In genomic region chr7:37504791-37505190, GRCh38 we compare ENCODE assay signal across 15 cellular contexts. TPM values are rescaled to one million over a fixed set of nuclear protein-coding genes. Genes with fewer than 3 reads are reported as not detected.
A peak's percentile ranks its signal among the peaks of the same experiment; 100 is the strongest.
DNase-seq lines count a peak whose midpoint lies in the region; TF ChIP-seq lines count a peak whose summit lies in the region.
"Had no signal": no experiment of that assay in that cellular context is flagged by ENCODE, and none has a peak within 500 bp of the region (broad histone marks: within the 10 kb centered on the region; RNA-seq: fewer than 3 reads in every experiment).

No MANE protein-coding gene starts in this region.

- H3K9me3 ChIP-seq in esophagus muscularis mucosa (no peaks in the 10 kb centered on the region), neuronal stem cell (replicated peaks in 1 of 2; ENCODE audit: control insufficient read depth in 2 of 2, insufficient read depth in 1 of 2, low read depth in 1 of 2, low read length in 2 of 2) (no peaks in the 10 kb centered on the region), thyroid gland (no peaks in the 10 kb centered on the region)

- H3K36me3 ChIP-seq in esophagus muscularis mucosa: no peaks in the 10 kb centered on the region
- no peaks in the 10 kb centered on the region for H3K36me3 ChIP-seq in neuronal stem cell (replicated peaks in 1 of 2; ENCODE audit: control insufficient read depth in 2 of 2, insufficient read depth in 2 of 2, low read length in 2 of 2)
- H3K36me3 ChIP-seq in thyroid gland: no peaks in the 10 kb centered on the region

- no peak overlapping the region for H3K4me2 ChIP-seq in neuronal stem cell (ENCODE audit: insufficient read depth, low read length, poor library complexity, severe bottlenecking)

- no peak overlapping the region for H3K27ac Mint-ChIP-seq in glutamatergic neuron (ENCODE audit: unreplicated experiment)

- H2AK5ac ChIP-seq in neuronal stem cell (ENCODE audit: low read depth, low read length): no peak overlapping the region

- no peak overlapping the region for H3K4me3 Mint-ChIP-seq in glutamatergic neuron (ENCODE audit: unreplicated experiment)
- H3K4me3 Mint-ChIP-seq: CD8-positive, alpha-beta memory T cell had no signal

- no peak overlapping the region for H3K14ac ChIP-seq in neuronal stem cell (ENCODE audit: low read length)

- H3K79me1 ChIP-seq in neuronal stem cell (ENCODE audit: low read depth, low read length): no peaks in the 10 kb centered on the region

- no peak overlapping the region for H3K23ac ChIP-seq in neuronal stem cell (ENCODE audit: low read depth, low read length, poor library complexity)

- H3K27me3 ChIP-seq in esophagus muscularis mucosa: no peaks in the 10 kb centered on the region
- no peaks in the 10 kb centered on the region for H3K27me3 ChIP-seq in neuronal stem cell (ENCODE audit: control insufficient read depth in 3 of 3, insufficient read depth in 3 of 3, low read depth in 1 of 3, low read length in 3 of 3)
- H3K27me3 ChIP-seq in thyroid gland: no peaks in the 10 kb centered on the region

- peaks cover 3% of the 10 kb centered on the region for H3K4me1 Mint-ChIP-seq in glutamatergic neuron (ENCODE audit: low read depth, unreplicated experiment)
- H3K4me1 Mint-ChIP-seq: CD8-positive, alpha-beta memory T cell had no signal

- TF ChIP-seq CTCF in esophagus muscularis mucosa (IDR thresholded peaks at IDR 0.05) (no peak), thyroid gland (IDR thresholded peaks at IDR 0.05) (no peak), glutamatergic neuron (IDR thresholded peaks at IDR 0.05; ENCODE audit: partially characterized antibody, unreplicated experiment) (no peak)

- DNase-seq in esophagus muscularis mucosa (ENCODE audit: extremely low spot score) (peak; percentile 47), neuronal stem cell (ENCODE audit: low spot score) (no peak), thyroid gland (no peak), NCI-H2227 treated with DMSO at 0.1 percent for 48 hours (lab: John Stamatoyannopoulos, UW) (no peak), glutamatergic neuron (no peak), iPS-NIHi7 (ENCODE audit: extremely low spot score) (no peak)
- DNase-seq: CD8-positive, alpha-beta memory T cell; KG1; NCI-H1105 treated with DMSO at 0.1 percent for 48 hours; NCI-H1694; NCI-H2081 treated with DMSO at 0.1 percent for 48 hours; NCI-H510A; NCI-H748 treated with DMSO at 0.1 percent for 48 hours; SHP77 had no signal

- no peak overlapping the region for H2BK12ac ChIP-seq in neuronal stem cell (ENCODE audit: low read length)

- no peak overlapping the region for H2BK5ac ChIP-seq in neuronal stem cell (ENCODE audit: low read length)

- no peak overlapping the region for H2BK120ac ChIP-seq in neuronal stem cell (ENCODE audit: low read depth, low read length)

- no peak for TF ChIP-seq EP300 in esophagus muscularis mucosa (IDR thresholded peaks at IDR 0.05)

- H2AFZ ChIP-seq in neuronal stem cell (ENCODE audit: low read length): peak overlapping the region; percentile 75

- H3K4me1 ChIP-seq in esophagus muscularis mucosa: peaks cover 0 to 5% (median 0%) of the 10 kb centered on the region in 4 donors
- peaks cover 2 to 5% of the 10 kb centered on the region in 2 donors for H3K4me1 ChIP-seq in neuronal stem cell (ENCODE audit: control insufficient read depth in 2 of 2, insufficient read depth in 1 of 2, low read depth in 1 of 2, low read length in 2 of 2)
- peaks cover 30 to 34% of the 10 kb centered on the region in 2 donors for H3K4me1 ChIP-seq in thyroid gland

- H3K4me3 ChIP-seq in esophagus muscularis mucosa (no peak overlapping the region), neuronal stem cell (ENCODE audit: low read length in 2 of 2) (no peak overlapping the region), thyroid gland (replicated peaks in 1 of 3) (no peak overlapping the region)

- no peak overlapping the region for H3K9ac ChIP-seq in neuronal stem cell (ENCODE audit: low read depth, low read length, poor library complexity)

- peak overlapping the region; percentile 63 for H3K27ac ChIP-seq in angular gyrus (ENCODE audit: low read depth, low read length)
- no peak overlapping the region for H3K27ac ChIP-seq in esophagus muscularis mucosa (replicated peaks in 1 of 4)
- no peak overlapping the region for H3K27ac ChIP-seq in neuronal stem cell (replicated peaks; ENCODE audit: low read length)
- peak overlapping the region; percentile 79 to 85 (median 81) for H3K27ac ChIP-seq in thyroid gland

- H4K8ac ChIP-seq in neuronal stem cell (ENCODE audit: low read depth, low read length): no peak overlapping the region

- H3K27me3 Mint-ChIP-seq in glutamatergic neuron (ENCODE audit: unreplicated experiment): peaks cover 2% of the 10 kb centered on the region

- TF ChIP-seq POLR2A in esophagus muscularis mucosa (IDR thresholded peaks at IDR 0.05; ENCODE audit: low read depth) (no peak), thyroid gland (IDR thresholded peaks at IDR 0.05) (no peak)

- H4K91ac ChIP-seq in neuronal stem cell (ENCODE audit: low read depth, low read length, poor library complexity): no peak overlapping the region

- H3K4ac ChIP-seq in neuronal stem cell (ENCODE audit: low read length): no peak overlapping the region

- no peak overlapping the region for H2BK15ac ChIP-seq in neuronal stem cell (ENCODE audit: low read length)

- intact Hi-C loops in esophagus muscularis mucosa (cut with DNase I) (no loop called here), thyroid gland (cut with DNase I) (no loop called here)

- no peaks in the 10 kb centered on the region for H3K36me3 Mint-ChIP-seq in glutamatergic neuron (ENCODE audit: unreplicated experiment)
- H3K36me3 Mint-ChIP-seq: CD8-positive, alpha-beta memory T cell had no signal

- H3K18ac ChIP-seq in neuronal stem cell (ENCODE audit: low read length): no peak overlapping the region

- H3K9me3 Mint-ChIP-seq in glutamatergic neuron (ENCODE audit: unreplicated experiment): no peaks in the 10 kb centered on the region
- H3K9me3 Mint-ChIP-seq: CD8-positive, alpha-beta memory T cell had no signal

RNA-seq across cellular contexts. Expression of gene ELMO1, which starts 56.1 kb away (rescaled TPM):
- total RNA-seq in esophagus muscularis mucosa (10 to 100 TPM; 31.1 to 42.9 (median 38.7) TPM), thyroid gland (100 to 1,000 TPM; 168 to 423 (median 312) TPM), glutamatergic neuron (ENCODE audit: unreplicated experiment) (5.5 TPM)
- 8.2 TPM for polyA plus RNA-seq in neuronal stem cell (2013, experiment 1 of 2)
- polyA plus RNA-seq in neuronal stem cell (2013, experiment 2 of 2): 7.3 TPM

Comparison
In these comparisons a context has a peak if more than half of its experiments do, and no peak if none do; other contexts are left out.
1. H3K27ac ChIP-seq: peak in angular gyrus (single experiment) and thyroid gland (3 of 3); none in esophagus muscularis mucosa (0 of 4) and neuronal stem cell (single experiment).